In genomic region chr14:46540986-46541385, GRCh38 we compare ENCODE assay signal across 34 cellular contexts.
DNase-seq lines count a peak whose midpoint lies in the region; ATAC-seq, FAIRE-seq and TF ChIP-seq lines count a peak whose summit lies in the region.
"Had no signal": no experiment of that assay in that cellular context is flagged by ENCODE, and none has a peak within 500 bp of the region (broad histone marks: within the 10 kb centered on the region; RNA-seq: fewer than 3 reads in every experiment).

No MANE protein-coding gene starts in this region.

- intact Hi-C loops in GM12878 (cut with micrococcal nuclease; ENCODE audit: unreplicated experiment) = no loop called here
- intact Hi-C loops in left colon (cut with DNase I, micrococcal nuclease) = no loop called here
- intact Hi-C loops in mucosa of descending colon (cut with DNase I, micrococcal nuclease) = no loop called here

- 41% methylated on average over 2 of the region's 2 CpGs for WGBS in GM12878 (ENCODE audit: insufficient coverage, insufficient replicate concordance, low lambda C conversion rate, missing lambda C conversion rate)

- CTCF ChIA-PET in GM12878 (lab: Yijun Ruan, JAX) = no interaction called here

- no peak overlapping the region for H3K27ac ChIP-seq in GM12878 (ENCODE audit: control insufficient read depth, insufficient read depth)
- H3K27ac ChIP-seq: 22Rv1; A549; BLaER1; BLaER1 treated with 17β-estradiol and CSF1 and Interleukin-3, amounts not matched to agents 10 nM and 100 nM; C4-2B had no signal

- ATAC-seq in GM12878 (no peak), left colon (peak; percentile 77), mucosa of descending colon (peak; percentile 74), HG02678 (IDR thresholded peaks at IDR 0.05; ENCODE audit: unreplicated experiment) (no peak)
- no peak for ATAC-seq in activated T-cell treated with anti-CD3 and anti-CD28 coated beads, Interleukin-2, amount 50 U/mL, for 72 hours (replicated peaks in 1 of 2)
- ATAC-seq: A549; CD8-positive, alpha-beta T cell had no signal

- no peaks in the 10 kb centered on the region for H3K27me3 Mint-ChIP-seq in activated T-cell treated with anti-CD3 and anti-CD28 coated beads, Interleukin-2, amount 50 U/mL, for 72 hours (ENCODE audit: low read depth)
- H3K27me3 Mint-ChIP-seq: B cell; CD4-positive, alpha-beta memory T cell; CD4-positive, alpha-beta T cell; CD4-positive, CD25-positive, alpha-beta regulatory T cell; CD8-positive, alpha-beta memory T cell had no signal

- H3K4me1 ChIP-seq in GM12878 (ENCODE audit: control insufficient read depth, insufficient read depth, low read length) (no peaks in the 10 kb centered on the region), mucosa of descending colon (ENCODE audit: low read depth) (no peaks in the 10 kb centered on the region)
- H3K4me1 ChIP-seq: A549 had no signal

- H3K4me2 ChIP-seq in GM12878 (ENCODE audit: control insufficient read depth, insufficient read depth) = no peak overlapping the region
- H3K4me2 ChIP-seq: A549; BLaER1; BLaER1 treated with 17β-estradiol and CSF1 and Interleukin-3, amounts not matched to agents 10 nM and 100 nM had no signal

- H3K79me2 ChIP-seq in GM12878 (ENCODE audit: control insufficient read depth, insufficient read depth, low read length) = no peaks in the 10 kb centered on the region

- H3K9me3 Mint-ChIP-seq in activated T-cell treated with anti-CD3 and anti-CD28 coated beads, Interleukin-2, amount 50 U/mL, for 72 hours = peaks cover 6 to 13% of the 10 kb centered on the region in 2 donors

- no peak for DNase-seq in GM12878 (ENCODE audit: low read depth, low spot score)
- DNase-seq in left colon = no peak
- DNase-seq in mucosa of descending colon = no peak
- DNase-seq in activated T-cell treated with anti-CD3 and anti-CD28 coated beads, Interleukin-2, amount 50 U/mL, for 72 hours = no peak
- DNase-seq in NCI-H82 (lab: John Stamatoyannopoulos, UW) = no peak
- DNase-seq: 8988T; ACHN; AML-193; BE2C; C1 segment of cervical spinal cord; Caco-2; Calu3; CD4-positive, alpha-beta memory T cell; CD4-positive, alpha-beta T cell; CD4-positive, CD25-positive, alpha-beta regulatory T cell; CD8-positive, alpha-beta memory T cell; CD8-positive, alpha-beta T cell; COR-L47; DMS 273 treated with DMSO at 0.1 percent for 48 hours; DMS153; DMS53; DMS79; DMS79 treated with DMSO at 0.1 percent for 48 hours; DND-41; EL had no signal

- TF ChIP-seq EP300 in GM12878 (IDR thresholded peaks at IDR 0.05; ENCODE audit: borderline replicate concordance in 1 of 2, control insufficient read depth in 1 of 2, low read depth in 2 of 2, low read length in 2 of 2) = no peak

- H3K9ac ChIP-seq in GM12878 (ENCODE audit: control insufficient read depth, insufficient read depth, low read length) = no peak overlapping the region
- H3K9ac ChIP-seq: BLaER1; BLaER1 treated with 17β-estradiol and CSF1 and Interleukin-3, amounts not matched to agents 10 nM and 100 nM had no signal

- no peak overlapping the region for H2AFZ ChIP-seq in GM12878 (ENCODE audit: control insufficient read depth, low read depth, low read length)

- no peaks in the 10 kb centered on the region for H4K20me1 ChIP-seq in GM12878 (ENCODE audit: control insufficient read depth, insufficient read depth)
- H4K20me1 ChIP-seq: BLaER1; BLaER1 treated with 17β-estradiol and CSF1 and Interleukin-3, amounts not matched to agents 10 nM and 100 nM had no signal

- H3K9me3 ChIP-seq in GM12878 (replicated peaks; ENCODE audit: control insufficient read depth, insufficient read depth, low read length) (no peaks in the 10 kb centered on the region), mucosa of descending colon (no peaks in the 10 kb centered on the region)
- H3K9me3 ChIP-seq: A549, BE2C, Caco-2 had no signal

- H3K4me1 Mint-ChIP-seq in activated T-cell treated with anti-CD3 and anti-CD28 coated beads, Interleukin-2, amount 50 U/mL, for 72 hours (ENCODE audit: low read depth) = no peaks in the 10 kb centered on the region
- H3K4me1 Mint-ChIP-seq: B cell; CD14-positive monocyte; CD4-positive, alpha-beta memory T cell; CD4-positive, CD25-positive, alpha-beta regulatory T cell; CD8-positive, alpha-beta memory T cell had no signal

- TF ChIP-seq POLR2A in GM12878 (IDR thresholded peaks at IDR 0.05; ENCODE audit: low read depth, low read length) = no peak

- H3K4me3 ChIP-seq in GM12878 = no peak overlapping the region
- H3K4me3 ChIP-seq in mucosa of descending colon = no peak overlapping the region
- H3K4me3 ChIP-seq: A549; BLaER1; BLaER1 treated with 17β-estradiol and CSF1 and Interleukin-3, amounts not matched to agents 10 nM and 100 nM had no signal

- no peaks in the 10 kb centered on the region for H3K36me3 ChIP-seq in GM12878 (ENCODE audit: control insufficient read depth in 2 of 2, insufficient read depth in 2 of 2, low read length in 1 of 2)
- H3K36me3 ChIP-seq in mucosa of descending colon (ENCODE audit: low read depth) = no peaks in the 10 kb centered on the region
- H3K36me3 ChIP-seq: BE2C had no signal

- no peak overlapping the region for H3K27ac Mint-ChIP-seq in activated T-cell treated with anti-CD3 and anti-CD28 coated beads, Interleukin-2, amount 50 U/mL, for 72 hours
- H3K27ac Mint-ChIP-seq: B cell; CD14-positive monocyte; CD4-positive, alpha-beta memory T cell; CD4-positive, alpha-beta T cell; CD4-positive, CD25-positive, alpha-beta regulatory T cell; CD8-positive, alpha-beta memory T cell; CD8-positive, alpha-beta T cell had no signal

- no peaks in the 10 kb centered on the region for H3K27me3 ChIP-seq in GM12878 (replicated peaks in 1 of 2; ENCODE audit: control insufficient read depth in 2 of 2, insufficient read depth in 2 of 2, low read length in 1 of 2)
- H3K27me3 ChIP-seq: BE2C; BLaER1; BLaER1 treated with 17β-estradiol and CSF1 and Interleukin-3, amounts not matched to agents 10 nM and 100 nM had no signal

- in situ Hi-C loops in GM12878 (cut with MboI) = no loop called here

- SMC1A ChIA-PET in GM12878 (lab: Charles Lee; ENCODE audit: uncharacterized antibody, unreplicated experiment) = no interaction called here

- no peak for TF ChIP-seq CTCF in GM12878 (IDR thresholded peaks at IDR 0.05 in 2 of 3, conservative IDR thresholded peaks at IDR 0.05 in 1 of 3; ENCODE audit: control insufficient read depth in 2 of 3, extremely low read depth in 1 of 3, insufficient read depth in 1 of 3, low read depth in 3 of 3, low read length in 3 of 3)
- TF ChIP-seq CTCF in mucosa of descending colon (IDR thresholded peaks at IDR 0.05) = no peak

- TF ChIP-seq RAD21 in GM12878 (IDR thresholded peaks at IDR 0.05; ENCODE audit: insufficient read depth, low read depth, low read length) = no peak

- no TSS peak for BruUV-seq in GM12878 (replicated peaks; lab: Mats Ljungman, UMichigan)

- RAD21 ChIA-PET in GM12878 (lab: Charles Lee; ENCODE audit: unreplicated experiment) = no interaction called here

- FAIRE-seq in GM12878 (lab: Jason Lieb, UNC) = peak; percentile 27
- FAIRE-seq: A549, D721Med had no signal

- POLR2A ChIA-PET in GM12878 (lab: Charles Lee) = no interaction called here

- H3K36me3 Mint-ChIP-seq in activated T-cell treated with anti-CD3 and anti-CD28 coated beads, Interleukin-2, amount 50 U/mL, for 72 hours (ENCODE audit: insufficient read depth in 2 of 2) = no peaks in the 10 kb centered on the region
- H3K36me3 Mint-ChIP-seq: CD14-positive monocyte; CD4-positive, alpha-beta memory T cell; CD4-positive, CD25-positive, alpha-beta regulatory T cell; CD8-positive, alpha-beta memory T cell; CD8-positive, alpha-beta T cell had no signal

- no peak overlapping the region for H3K4me3 Mint-ChIP-seq in activated T-cell treated with anti-CD3 and anti-CD28 coated beads, Interleukin-2, amount 50 U/mL, for 72 hours
- H3K4me3 Mint-ChIP-seq: B cell; CD14-positive monocyte; CD4-positive, alpha-beta memory T cell; CD4-positive, alpha-beta T cell; CD4-positive, CD25-positive, alpha-beta regulatory T cell; CD8-positive, alpha-beta memory T cell; CD8-positive, alpha-beta T cell had no signal

TF ChIP-seq in GM12878, 131 proteins besides CTCF, POLR2A, EP300 and RAD21 (continues in another document):
- TF ChIP-seq SIN3A (IDR thresholded peaks at IDR 0.05; ENCODE audit: low read depth, low read length) (no peak), MYC (IDR thresholded peaks at IDR 0.05; ENCODE audit: insufficient read depth, insufficient read length, insufficient replicate concordance, low read length, severe bottlenecking) (no peak), PKNOX1 (IDR thresholded peaks at IDR 0.05) (no peak), MYB (IDR thresholded peaks at IDR 0.05; ENCODE audit: borderline replicate concordance, low read depth, low read length) (no peak), ZBED1 (IDR thresholded peaks at IDR 0.05; ENCODE audit: borderline replicate concordance) (no peak), YBX1 (IDR thresholded peaks at IDR 0.05) (no peak), HDAC2 (IDR thresholded peaks at IDR 0.05) (no peak), ASH2L (IDR thresholded peaks at IDR 0.05; ENCODE audit: borderline replicate concordance, low read depth) (no peak), E2F8 (IDR thresholded peaks at IDR 0.05; ENCODE audit: low read depth, partially characterized antibody) (no peak)

Comparison
In these comparisons a context has a peak if more than half of its experiments do, and no peak if none do; other contexts are left out.
1. ATAC-seq: peak in left colon (single experiment) and mucosa of descending colon (single experiment); none in GM12878 (single experiment), activated T-cell treated with anti-CD3 and anti-CD28 coated beads, Interleukin-2, amount 50 U/mL, for 72 hours (0 of 2) and HG02678 (single experiment).